8 cellular contexts compared by ENCODE assay signal in genomic region chr12:124917135-124917840, GRCh38. TPM values are rescaled to one million over a fixed set of nuclear protein-coding genes. Genes with fewer than 3 reads are reported as not detected.
DNase-seq lines count a peak whose midpoint lies in the region; ATAC-seq and TF ChIP-seq lines count a peak whose summit lies in the region.

No MANE protein-coding gene starts in this region.

- peak; percentile 98 for DNase-seq in GM12864 (ENCODE audit: low read depth)
- DNase-seq in RKO (ENCODE audit: low spot score): peak; percentile 99
- DNase-seq in adrenal gland: peak; percentile 96 to 99 (median 99)
- peak; percentile 81 for DNase-seq in hepatic stellate cell (ENCODE audit: low spot score)
- DNase-seq in sigmoid colon: peak; percentile 100
- no peak for DNase-seq in NCI-H187 (lab: John Stamatoyannopoulos, UW)
- no peak for DNase-seq in NCI-H146 treated with DMSO at 0.1 percent for 48 hours (lab: John Stamatoyannopoulos, UW; ENCODE audit: unreplicated experiment)

- H3K4me3 ChIP-seq in GM12864 (ENCODE audit: low read depth, low read length) (peak overlapping the region; percentile 99), adrenal gland (peak overlapping the region in 1 of 4 donors; percentile 96), sigmoid colon (peak overlapping the region; percentile 17 to 95 (median 63))

- ATAC-seq in HG02642 (IDR thresholded peaks at IDR 0.05; ENCODE audit: poor library complexity, unreplicated experiment): peak; percentile 45

- no peaks in the 10 kb centered on the region for H3K9me3 ChIP-seq in adrenal gland (replicated peaks in 1 of 3)
- no peaks in the 10 kb centered on the region for H3K9me3 ChIP-seq in sigmoid colon

- intact Hi-C loops in adrenal gland (cut with DNase I): no loop called here
- intact Hi-C loops in sigmoid colon (cut with DNase I): loop anchor here (10.0 kb wide), 1 partner anchor 532 kb away; no protein-coding TSS in a partner anchor

- TF ChIP-seq POLR2A in adrenal gland (IDR thresholded peaks at IDR 0.05) (peak; percentile 80 to 84), sigmoid colon (IDR thresholded peaks at IDR 0.05) (peak; percentile 12 to 28)

- 0 to 1% (median 0%) methylated on average over 12 to 19 of the region's 19 CpGs for WGBS in adrenal gland, 4 donors
- 1 to 2% methylated on average over 19 of the region's 19 CpGs for WGBS in sigmoid colon, 2 donors

- peaks cover 38 to 58% of the 10 kb centered on the region in 2 donors for H3K4me1 ChIP-seq in adrenal gland (replicated peaks in 1 of 2)
- H3K4me1 ChIP-seq in sigmoid colon: peaks cover 5 to 61% (median 49%) of the 10 kb centered on the region in 4 donors

- TF ChIP-seq EP300 in sigmoid colon (IDR thresholded peaks at IDR 0.05): peak; percentile 53 to 99 (median 80)

- H3K27ac ChIP-seq in adrenal gland (peak overlapping the region; percentile 93 to 100 (median 99)), sigmoid colon (peak overlapping the region; percentile 93 to 100 (median 98))

- H3K36me3 ChIP-seq in adrenal gland (replicated peaks in 1 of 2): peaks cover 0 to 18% of the 10 kb centered on the region in 2 donors
- H3K36me3 ChIP-seq in sigmoid colon: peaks cover 3 to 16% (median 8%) of the 10 kb centered on the region in 4 donors

- H3K27me3 ChIP-seq in adrenal gland: no peaks in the 10 kb centered on the region
- no peaks in the 10 kb centered on the region for H3K27me3 ChIP-seq in sigmoid colon

- no peak for TF ChIP-seq CTCF in GM12864 (IDR thresholded peaks at IDR 0.05; ENCODE audit: low read depth, low read length, missing control alignments)
- TF ChIP-seq CTCF in adrenal gland (IDR thresholded peaks at IDR 0.05): peak in 1 of 6 experiments; percentile 29
- TF ChIP-seq CTCF in sigmoid colon (IDR thresholded peaks at IDR 0.05): no peak

RNA-seq across cellular contexts. Expression of gene UBC, which starts 2.8 kb away (rescaled TPM):
- total RNA-seq in adrenal gland (1,000 to 10,000 TPM in 4 of 8 donors, 100 to 1,000 TPM in 4; 896 to 1,700 (median 1,052) TPM), sigmoid colon (1,000 to 10,000 TPM; 1,126 to 1,785 (median 1,332) TPM)
- polyA plus RNA-seq in adrenal gland (1,000 to 10,000 TPM in 2 of 3 donors, 100 to 1,000 TPM in 1; 797 to 1,499 (median 1,129) TPM), sigmoid colon (1,000 to 10,000 TPM; 1,056 to 1,508 (median 1,064) TPM)

RNA-seq across cellular contexts. Expression of gene SCARB1, which starts 53.6 kb away (rescaled TPM):
- total RNA-seq in adrenal gland: 1,000 to 10,000 TPM in 5 of 8 donors, 100 to 1,000 TPM in 3; 646 to 8,580 (median 1,325) TPM
- polyA plus RNA-seq in adrenal gland: 1,000 to 10,000 TPM in 2 of 3 donors, 100 to 1,000 TPM in 1; 213 to 5,784 (median 1,664) TPM
- 10 to 100 TPM in 3 of 4 donors, 1 to 10 TPM in 1; 5.7 to 12.8 (median 10.8) TPM for total RNA-seq in sigmoid colon
- 10 to 100 TPM in 2 of 3 donors, 1 to 10 TPM in 1; 4.2 to 36.4 (median 16.2) TPM for polyA plus RNA-seq in sigmoid colon

Comparison
In these comparisons a context has a peak if more than half of its experiments do, and no peak if none do; other contexts are left out.
1. DNase-seq: peak in GM12864 (single experiment), RKO (single experiment), adrenal gland (7 of 7), hepatic stellate cell (single experiment) and sigmoid colon (single experiment); none in NCI-H187 (0 of 2) and NCI-H146 treated with DMSO at 0.1 percent for 48 hours (single experiment).
2. RNA of gene SCARB1, which starts 53.6 kb away (total RNA-seq): 646 to 8,580 TPM in adrenal gland; 5.7 to 12.8 TPM in sigmoid colon; every median in the first group is over 10 times any median in the second.